ENCODE assay signal across 11 cellular contexts in genomic region chrX:17361620-17362019, GRCh38. TPM values are rescaled to one million over a fixed set of nuclear protein-coding genes. Genes with fewer than 3 reads are reported as not detected.
DNase-seq lines count a peak whose midpoint lies in the region; ATAC-seq and TF ChIP-seq lines count a peak whose summit lies in the region.
"Had no signal": no experiment of that assay in that cellular context is flagged by ENCODE, and none has a peak within 500 bp of the region (broad histone marks: within the 10 kb centered on the region; RNA-seq: fewer than 3 reads in every experiment).

No MANE protein-coding gene starts in this region.

- no peak for TF ChIP-seq RAD21 in neural cell (conservative IDR thresholded peaks at IDR 0.05)

- no peak for TF ChIP-seq EP300 in neural cell (conservative IDR thresholded peaks at IDR 0.05; ENCODE audit: poor library complexity, severe bottlenecking)

- no peak overlapping the region for H3K27ac ChIP-seq in neural cell (ENCODE audit: low read length)
- H3K27ac ChIP-seq: cardiac muscle cell had no signal

- H3K79me2 ChIP-seq in neural cell (replicated peaks; ENCODE audit: insufficient read depth, low read length) = no peaks in the 10 kb centered on the region

- DNase-seq in NCI-H2227 (lab: John Stamatoyannopoulos, UW; ENCODE audit: unreplicated experiment) = peak; percentile 30
- DNase-seq in NCI-H2227 treated with DMSO at 0.1 percent for 48 hours (lab: John Stamatoyannopoulos, UW) = no peak
- peak; percentile 57 for DNase-seq in HEK293T (ENCODE audit: extremely low spot score)
- peak; percentile 63 for DNase-seq in WTC11 (ENCODE audit: low spot score)
- DNase-seq in stimulated activated CD4-positive, alpha-beta T cell treated with anti-CD3 and anti-CD28 coated beads, Interleukin-1b, Interleukin-23, amount 100 ng/mL, for 48 hours = no peak
- DNase-seq: activated CD8-positive, alpha-beta T cell treated with anti-CD3 and anti-CD28 coated beads for 36 hours; naive thymus-derived CD4-positive, alpha-beta T cell had no signal

- no peak overlapping the region for H2AFZ ChIP-seq in neural cell (ENCODE audit: low read depth, low read length)

- H3K9me3 Mint-ChIP-seq in WTC11 = no peaks in the 10 kb centered on the region
- H3K9me3 Mint-ChIP-seq: activated CD8-positive, alpha-beta T cell treated with anti-CD3 and anti-CD28 coated beads for 36 hours had no signal

- no peaks in the 10 kb centered on the region for H3K27me3 Mint-ChIP-seq in WTC11 (ENCODE audit: low read depth)

- H3K9me3 ChIP-seq in neural cell (ENCODE audit: low read length) = no peaks in the 10 kb centered on the region

- H3K36me3 Mint-ChIP-seq in WTC11 = no peaks in the 10 kb centered on the region
- H3K36me3 Mint-ChIP-seq: naive thymus-derived CD4-positive, alpha-beta T cell had no signal

- H3F3A ChIP-seq in neural cell (ENCODE audit: insufficient read depth, low read length, poor library complexity, severe bottlenecking) = no peaks in the 10 kb centered on the region

- peak; percentile 72 for ATAC-seq in WTC11
- no peak for ATAC-seq in HG03342 (IDR thresholded peaks at IDR 0.05; ENCODE audit: unreplicated experiment)
- no peak for ATAC-seq in GM21825 (IDR thresholded peaks at IDR 0.05; ENCODE audit: unreplicated experiment)
- ATAC-seq: activated CD8-positive, alpha-beta T cell treated with anti-CD3 and anti-CD28 coated beads for 36 hours; naive thymus-derived CD4-positive, alpha-beta T cell had no signal

- H3K4me2 ChIP-seq in neural cell (ENCODE audit: low read length) = no peak overlapping the region

- no peaks in the 10 kb centered on the region for H3K36me3 ChIP-seq in neural cell (ENCODE audit: insufficient read depth, low read length)
- H3K36me3 ChIP-seq: cardiac muscle cell had no signal

- POLR2A ChIA-PET in HEK293T (lab: Yijun Ruan, JAX) = no interaction called here
- POLR2A ChIA-PET in WTC11 (lab: Charles Lee) = interaction anchor here (0.8 kb wide), 1 partner anchor 124 kb away, joined by 3 read pairs; no protein-coding TSS in a partner anchor

- H3K9ac ChIP-seq in neural cell (ENCODE audit: low read length) = no peak overlapping the region

- H3K27ac Mint-ChIP-seq in WTC11 = no peak overlapping the region
- H3K27ac Mint-ChIP-seq: activated CD8-positive, alpha-beta T cell treated with anti-CD3 and anti-CD28 coated beads for 36 hours; naive thymus-derived CD4-positive, alpha-beta T cell had no signal

- no peak overlapping the region for H3K4me3 Mint-ChIP-seq in WTC11
- H3K4me3 Mint-ChIP-seq: activated CD8-positive, alpha-beta T cell treated with anti-CD3 and anti-CD28 coated beads for 36 hours; naive thymus-derived CD4-positive, alpha-beta T cell had no signal

- CTCF ChIA-PET in HEK293T (lab: Yijun Ruan, JAX) (interaction anchor here (0.6 to 0.9 kb wide), 2 partner anchors 13 to 34 kb away, joined by 3 read pairs; no protein-coding TSS in a partner anchor), WTC11 (lab: Charles Lee) (interaction anchor here (0.6 to 0.8 kb wide), 2 partner anchors 199 to 213 kb away, joined by 3 read pairs; no protein-coding TSS in a partner anchor)

- H4K20me1 ChIP-seq in neural cell (ENCODE audit: insufficient read depth) = no peaks in the 10 kb centered on the region

- no peaks in the 10 kb centered on the region for H3K27me3 ChIP-seq in neural cell (ENCODE audit: insufficient read depth, low read depth, low read length)
- H3K27me3 ChIP-seq: cardiac muscle cell had no signal

- no peaks in the 10 kb centered on the region for H3K4me1 Mint-ChIP-seq in WTC11
- H3K4me1 Mint-ChIP-seq: naive thymus-derived CD4-positive, alpha-beta T cell had no signal

- no peaks in the 10 kb centered on the region for H3K9me2 ChIP-seq in neural cell (ENCODE audit: insufficient read depth, low read length)

- TF ChIP-seq CTCF in WTC11 (IDR thresholded peaks at IDR 0.05) (peak; percentile 45; the same call in 1 of the 2 replicates), neural cell (IDR thresholded peaks at IDR 0.05; ENCODE audit: poor library complexity, severe bottlenecking) (peak; percentile 10)

- no peak overlapping the region for H3K4me3 ChIP-seq in neural cell (ENCODE audit: low read length)
- H3K4me3 ChIP-seq: cardiac muscle cell had no signal

TF ChIP-seq in HEK293T, 16 proteins besides CTCF, POLR2A, EP300 and RAD21:
- TF ChIP-seq BHLHE40 (IDR thresholded peaks at IDR 0.05; ENCODE audit: borderline replicate concordance) (no peak), SP1 (IDR thresholded peaks at IDR 0.05) (no peak), NFRKB (IDR thresholded peaks at IDR 0.05) (no peak), TARDBP (IDR thresholded peaks at IDR 0.05) (no peak)

TF ChIP-seq in WTC11, 78 proteins besides CTCF, POLR2A, EP300 and RAD21 (continues in another document):
- no peak for TF ChIP-seq HMGXB4 (CRISPR knock-in tag; IDR thresholded peaks at IDR 0.05)
- TF ChIP-seq, protein P1, sequence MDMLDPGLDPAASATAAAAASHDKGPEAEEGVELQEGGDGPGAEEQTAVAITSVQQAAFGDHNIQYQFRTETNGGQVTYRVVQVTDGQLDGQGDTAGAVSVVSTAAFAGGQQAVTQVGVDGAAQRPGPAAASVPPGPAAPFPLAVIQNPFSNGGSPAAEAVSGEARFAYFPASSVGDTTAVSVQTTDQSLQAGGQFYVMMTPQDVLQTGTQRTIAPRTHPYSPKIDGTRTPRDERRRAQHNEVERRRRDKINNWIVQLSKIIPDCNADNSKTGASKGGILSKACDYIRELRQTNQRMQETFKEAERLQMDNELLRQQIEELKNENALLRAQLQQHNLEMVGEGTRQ (CRISPR knock-in tag; IDR thresholded peaks at IDR 0.05) = peak; percentile 77

TF ChIP-seq in neural cell, 6 proteins besides CTCF, POLR2A, EP300 and RAD21:
- TF ChIP-seq REST (IDR thresholded peaks at IDR 0.05; ENCODE audit: borderline replicate concordance) = no peak
- TF ChIP-seq EZH2 (IDR thresholded peaks at IDR 0.05; ENCODE audit: borderline replicate concordance, insufficient read depth, low read length, poor library complexity, severe bottlenecking) = no peak
- no peak for TF ChIP-seq SMC3 (conservative IDR thresholded peaks at IDR 0.05; ENCODE audit: poor library complexity)
- TF ChIP-seq TAF1 (IDR thresholded peaks at IDR 0.05; ENCODE audit: low read depth) = no peak
- TF ChIP-seq MXI1 (conservative IDR thresholded peaks at IDR 0.05; ENCODE audit: poor library complexity, severe bottlenecking) = no peak
- no peak for TF ChIP-seq POLR2AphosphoS5 (IDR thresholded peaks at IDR 0.05)

RNA-seq across cellular contexts. Expression of gene NHS, which starts 13.4 kb away (rescaled TPM):
- 4.5 to 5.8 TPM (median 5.6 TPM) in 3 replicates for total RNA-seq in WTC11 (2021)
- polyA plus RNA-seq in neural cell = 1.1 and 1.9 TPM in 2 replicates
- polyA minus RNA-seq in neural cell = 6.1 and 9.4 TPM in 2 replicates

Comparison
In these comparisons a context has a peak if more than half of its experiments do, and no peak if none do; other contexts are left out.
1. DNase-seq: peak in NCI-H2227 (single experiment), HEK293T (single experiment) and WTC11 (single experiment); none in NCI-H2227 treated with DMSO at 0.1 percent for 48 hours (single experiment) and stimulated activated CD4-positive, alpha-beta T cell treated with anti-CD3 and anti-CD28 coated beads, Interleukin-1b, Interleukin-23, amount 100 ng/mL, for 48 hours (single experiment).